In the genomic region with DNA sequence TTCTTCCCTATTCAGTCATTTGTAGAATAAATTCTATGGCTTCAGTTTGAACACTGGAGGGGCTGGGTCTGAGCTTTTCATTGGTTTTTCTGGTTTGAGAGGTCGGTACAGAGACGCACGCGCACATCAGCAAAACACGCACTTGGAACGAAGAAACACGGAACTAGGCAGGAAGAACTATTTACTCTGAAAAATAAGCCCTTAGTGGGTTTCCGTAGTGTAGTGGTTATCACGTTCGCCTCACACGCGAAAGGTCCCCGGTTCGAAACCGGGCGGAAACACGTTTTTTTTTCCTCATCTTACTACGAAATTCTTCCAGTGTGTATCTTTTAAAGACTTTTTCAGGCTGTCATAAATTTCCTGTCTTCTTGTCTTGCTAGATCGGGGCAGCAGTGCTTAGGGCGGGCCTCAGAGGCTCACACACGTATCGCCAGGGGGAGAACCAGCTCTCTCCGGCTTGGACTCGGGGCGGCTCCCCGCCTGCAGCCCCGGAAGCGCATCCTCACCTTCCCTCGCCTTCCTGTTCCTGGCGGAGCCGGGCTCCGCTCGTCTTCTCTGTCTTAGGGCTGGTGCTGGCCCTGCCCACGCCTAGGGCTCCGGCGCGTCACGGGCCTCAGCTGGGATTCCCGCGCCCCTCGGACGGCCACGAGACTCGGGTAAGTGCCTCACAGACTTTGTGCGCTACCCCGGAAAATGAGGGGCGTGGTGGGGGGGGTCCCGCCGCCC, we compare ENCODE assay signal across 1 cellular context.
TF ChIP-seq lines count a peak whose summit lies in the region.

A gene (plus strand): TSS at position 521 of the 726 bp plus-strand sequence. CDS start 6,841 bp downstream, outside the sequence.

TF ChIP-seq in K562, 482 proteins besides CTCF, POLR2A, EP300 and RAD21 (continued from another document and continues in another):
- TF ChIP-seq, protein P1, sequence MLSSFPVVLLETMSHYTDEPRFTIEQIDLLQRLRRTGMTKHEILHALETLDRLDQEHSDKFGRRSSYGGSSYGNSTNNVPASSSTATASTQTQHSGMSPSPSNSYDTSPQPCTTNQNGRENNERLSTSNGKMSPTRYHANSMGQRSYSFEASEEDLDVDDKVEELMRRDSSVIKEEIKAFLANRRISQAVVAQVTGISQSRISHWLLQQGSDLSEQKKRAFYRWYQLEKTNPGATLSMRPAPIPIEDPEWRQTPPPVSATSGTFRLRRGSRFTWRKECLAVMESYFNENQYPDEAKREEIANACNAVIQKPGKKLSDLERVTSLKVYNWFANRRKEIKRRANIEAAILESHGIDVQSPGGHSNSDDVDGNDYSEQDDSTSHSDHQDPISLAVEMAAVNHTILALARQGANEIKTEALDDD (IDR thresholded peaks at IDR 0.05) = no peak
- TF ChIP-seq SIX5 (IDR thresholded peaks at IDR 0.05; ENCODE audit: borderline replicate concordance in 1 of 2, insufficient read depth in 1 of 2, low read depth in 1 of 2, low read length in 2 of 2) (no peak), PRPF4 (IDR thresholded peaks at IDR 0.05; ENCODE audit: insufficient read depth, low read depth, low read length, poor library complexity, severe bottlenecking) (no peak), ZNF232 (CRISPR knock-in tag; IDR thresholded peaks at IDR 0.05) (no peak), ZNF212 (CRISPR knock-in tag; IDR thresholded peaks at IDR 0.05) (no peak), ZNF507 (tag; conservative IDR thresholded peaks at IDR 0.05) (no peak), NR2F6 (CRISPR knock-in tag; IDR thresholded peaks at IDR 0.05) (no peak), CHD1 (IDR thresholded peaks at IDR 0.05; ENCODE audit: low read length) (no peak), XRCC4 (IDR thresholded peaks at IDR 0.05; ENCODE audit: extremely low read depth, insufficient read depth, insufficient read length) (no peak), HNRNPH1 (optimal IDR thresholded peaks at IDR 0.05; ENCODE audit: low read depth, low read length) (no peak), KLF1 (tag; IDR thresholded peaks at IDR 0.05) (peak; percentile 86), GATAD2A (IDR thresholded peaks at IDR 0.05) (no peak), ZSCAN32 (CRISPR knock-in tag; IDR thresholded peaks at IDR 0.05) (no peak), MED1 (CRISPR knock-in tag; IDR thresholded peaks at IDR 0.05; ENCODE audit: borderline replicate concordance) (no peak), CREBBP (IDR thresholded peaks at IDR 0.05; ENCODE audit: low read depth, low read length) (no peak), NCOR1 (IDR thresholded peaks at IDR 0.05) (no peak), PHTF2 (CRISPR knock-in tag; IDR thresholded peaks at IDR 0.05) (no peak), PHB (CRISPR knock-in tag; IDR thresholded peaks at IDR 0.05) (no peak), HNRNPL (IDR thresholded peaks at IDR 0.05; ENCODE audit: low read depth, low read length) (no peak), KDM1A (IDR thresholded peaks at IDR 0.05) (no peak), HCFC1 (IDR thresholded peaks at IDR 0.05; ENCODE audit: low read depth, low read length) (peak; percentile 59), BRF1 (IDR thresholded peaks at IDR 0.05; ENCODE audit: borderline replicate concordance, extremely low read depth, insufficient read length) (no peak), PHB2 (IDR thresholded peaks at IDR 0.05; ENCODE audit: low read depth) (no peak), SIN3A (IDR thresholded peaks at IDR 0.05; ENCODE audit: borderline replicate concordance in 2 of 2, control insufficient read depth in 1 of 2, low read depth in 2 of 2, low read length in 2 of 2) (peak in 1 of 2 experiments; percentile 39; a peak in 1 of 4 replicates), CTBP1 (IDR thresholded peaks at IDR 0.05; ENCODE audit: borderline replicate concordance) (peak; percentile 88)
- TF ChIP-seq, protein P2, sequence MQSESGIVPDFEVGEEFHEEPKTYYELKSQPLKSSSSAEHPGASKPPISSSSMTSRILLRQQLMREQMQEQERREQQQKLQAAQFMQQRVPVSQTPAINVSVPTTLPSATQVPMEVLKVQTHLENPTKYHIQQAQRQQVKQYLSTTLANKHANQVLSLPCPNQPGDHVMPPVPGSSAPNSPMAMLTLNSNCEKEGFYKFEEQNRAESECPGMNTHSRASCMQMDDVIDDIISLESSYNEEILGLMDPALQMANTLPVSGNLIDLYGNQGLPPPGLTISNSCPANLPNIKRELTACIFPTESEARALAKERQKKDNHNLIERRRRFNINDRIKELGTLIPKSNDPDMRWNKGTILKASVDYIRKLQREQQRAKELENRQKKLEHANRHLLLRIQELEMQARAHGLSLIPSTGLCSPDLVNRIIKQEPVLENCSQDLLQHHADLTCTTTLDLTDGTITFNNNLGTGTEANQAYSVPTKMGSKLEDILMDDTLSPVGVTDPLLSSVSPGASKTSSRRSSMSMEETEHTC (IDR thresholded peaks at IDR 0.05) = no peak
- TF ChIP-seq, protein P3, sequence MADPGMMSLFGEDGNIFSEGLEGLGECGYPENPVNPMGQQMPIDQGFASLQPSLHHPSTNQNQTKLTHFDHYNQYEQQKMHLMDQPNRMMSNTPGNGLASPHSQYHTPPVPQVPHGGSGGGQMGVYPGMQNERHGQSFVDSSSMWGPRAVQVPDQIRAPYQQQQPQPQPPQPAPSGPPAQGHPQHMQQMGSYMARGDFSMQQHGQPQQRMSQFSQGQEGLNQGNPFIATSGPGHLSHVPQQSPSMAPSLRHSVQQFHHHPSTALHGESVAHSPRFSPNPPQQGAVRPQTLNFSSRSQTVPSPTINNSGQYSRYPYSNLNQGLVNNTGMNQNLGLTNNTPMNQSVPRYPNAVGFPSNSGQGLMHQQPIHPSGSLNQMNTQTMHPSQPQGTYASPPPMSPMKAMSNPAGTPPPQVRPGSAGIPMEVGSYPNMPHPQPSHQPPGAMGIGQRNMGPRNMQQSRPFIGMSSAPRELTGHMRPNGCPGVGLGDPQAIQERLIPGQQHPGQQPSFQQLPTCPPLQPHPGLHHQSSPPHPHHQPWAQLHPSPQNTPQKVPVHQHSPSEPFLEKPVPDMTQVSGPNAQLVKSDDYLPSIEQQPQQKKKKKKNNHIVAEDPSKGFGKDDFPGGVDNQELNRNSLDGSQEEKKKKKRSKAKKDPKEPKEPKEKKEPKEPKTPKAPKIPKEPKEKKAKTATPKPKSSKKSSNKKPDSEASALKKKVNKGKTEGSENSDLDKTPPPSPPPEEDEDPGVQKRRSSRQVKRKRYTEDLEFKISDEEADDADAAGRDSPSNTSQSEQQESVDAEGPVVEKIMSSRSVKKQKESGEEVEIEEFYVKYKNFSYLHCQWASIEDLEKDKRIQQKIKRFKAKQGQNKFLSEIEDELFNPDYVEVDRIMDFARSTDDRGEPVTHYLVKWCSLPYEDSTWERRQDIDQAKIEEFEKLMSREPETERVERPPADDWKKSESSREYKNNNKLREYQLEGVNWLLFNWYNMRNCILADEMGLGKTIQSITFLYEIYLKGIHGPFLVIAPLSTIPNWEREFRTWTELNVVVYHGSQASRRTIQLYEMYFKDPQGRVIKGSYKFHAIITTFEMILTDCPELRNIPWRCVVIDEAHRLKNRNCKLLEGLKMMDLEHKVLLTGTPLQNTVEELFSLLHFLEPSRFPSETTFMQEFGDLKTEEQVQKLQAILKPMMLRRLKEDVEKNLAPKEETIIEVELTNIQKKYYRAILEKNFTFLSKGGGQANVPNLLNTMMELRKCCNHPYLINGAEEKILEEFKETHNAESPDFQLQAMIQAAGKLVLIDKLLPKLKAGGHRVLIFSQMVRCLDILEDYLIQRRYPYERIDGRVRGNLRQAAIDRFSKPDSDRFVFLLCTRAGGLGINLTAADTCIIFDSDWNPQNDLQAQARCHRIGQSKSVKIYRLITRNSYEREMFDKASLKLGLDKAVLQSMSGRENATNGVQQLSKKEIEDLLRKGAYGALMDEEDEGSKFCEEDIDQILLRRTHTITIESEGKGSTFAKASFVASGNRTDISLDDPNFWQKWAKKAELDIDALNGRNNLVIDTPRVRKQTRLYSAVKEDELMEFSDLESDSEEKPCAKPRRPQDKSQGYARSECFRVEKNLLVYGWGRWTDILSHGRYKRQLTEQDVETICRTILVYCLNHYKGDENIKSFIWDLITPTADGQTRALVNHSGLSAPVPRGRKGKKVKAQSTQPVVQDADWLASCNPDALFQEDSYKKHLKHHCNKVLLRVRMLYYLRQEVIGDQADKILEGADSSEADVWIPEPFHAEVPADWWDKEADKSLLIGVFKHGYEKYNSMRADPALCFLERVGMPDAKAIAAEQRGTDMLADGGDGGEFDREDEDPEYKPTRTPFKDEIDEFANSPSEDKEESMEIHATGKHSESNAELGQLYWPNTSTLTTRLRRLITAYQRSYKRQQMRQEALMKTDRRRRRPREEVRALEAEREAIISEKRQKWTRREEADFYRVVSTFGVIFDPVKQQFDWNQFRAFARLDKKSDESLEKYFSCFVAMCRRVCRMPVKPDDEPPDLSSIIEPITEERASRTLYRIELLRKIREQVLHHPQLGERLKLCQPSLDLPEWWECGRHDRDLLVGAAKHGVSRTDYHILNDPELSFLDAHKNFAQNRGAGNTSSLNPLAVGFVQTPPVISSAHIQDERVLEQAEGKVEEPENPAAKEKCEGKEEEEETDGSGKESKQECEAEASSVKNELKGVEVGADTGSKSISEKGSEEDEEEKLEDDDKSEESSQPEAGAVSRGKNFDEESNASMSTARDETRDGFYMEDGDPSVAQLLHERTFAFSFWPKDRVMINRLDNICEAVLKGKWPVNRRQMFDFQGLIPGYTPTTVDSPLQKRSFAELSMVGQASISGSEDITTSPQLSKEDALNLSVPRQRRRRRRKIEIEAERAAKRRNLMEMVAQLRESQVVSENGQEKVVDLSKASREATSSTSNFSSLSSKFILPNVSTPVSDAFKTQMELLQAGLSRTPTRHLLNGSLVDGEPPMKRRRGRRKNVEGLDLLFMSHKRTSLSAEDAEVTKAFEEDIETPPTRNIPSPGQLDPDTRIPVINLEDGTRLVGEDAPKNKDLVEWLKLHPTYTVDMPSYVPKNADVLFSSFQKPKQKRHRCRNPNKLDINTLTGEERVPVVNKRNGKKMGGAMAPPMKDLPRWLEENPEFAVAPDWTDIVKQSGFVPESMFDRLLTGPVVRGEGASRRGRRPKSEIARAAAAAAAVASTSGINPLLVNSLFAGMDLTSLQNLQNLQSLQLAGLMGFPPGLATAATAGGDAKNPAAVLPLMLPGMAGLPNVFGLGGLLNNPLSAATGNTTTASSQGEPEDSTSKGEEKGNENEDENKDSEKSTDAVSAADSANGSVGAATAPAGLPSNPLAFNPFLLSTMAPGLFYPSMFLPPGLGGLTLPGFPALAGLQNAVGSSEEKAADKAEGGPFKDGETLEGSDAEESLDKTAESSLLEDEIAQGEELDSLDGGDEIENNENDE (IDR thresholded peaks at IDR 0.05; ENCODE audit: low read depth, low read length) = no peak
- TF ChIP-seq, protein P4, sequence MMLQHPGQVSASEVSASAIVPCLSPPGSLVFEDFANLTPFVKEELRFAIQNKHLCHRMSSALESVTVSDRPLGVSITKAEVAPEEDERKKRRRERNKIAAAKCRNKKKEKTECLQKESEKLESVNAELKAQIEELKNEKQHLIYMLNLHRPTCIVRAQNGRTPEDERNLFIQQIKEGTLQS (IDR thresholded peaks at IDR 0.05) = no peak
- TF ChIP-seq, protein P4 (CRISPR knock-in tag; conservative IDR thresholded peaks at IDR 0.05) = 0 out of 2 replicates have a peak, but pooled peaks have one; percentile 51
- TF ChIP-seq, protein P5, sequence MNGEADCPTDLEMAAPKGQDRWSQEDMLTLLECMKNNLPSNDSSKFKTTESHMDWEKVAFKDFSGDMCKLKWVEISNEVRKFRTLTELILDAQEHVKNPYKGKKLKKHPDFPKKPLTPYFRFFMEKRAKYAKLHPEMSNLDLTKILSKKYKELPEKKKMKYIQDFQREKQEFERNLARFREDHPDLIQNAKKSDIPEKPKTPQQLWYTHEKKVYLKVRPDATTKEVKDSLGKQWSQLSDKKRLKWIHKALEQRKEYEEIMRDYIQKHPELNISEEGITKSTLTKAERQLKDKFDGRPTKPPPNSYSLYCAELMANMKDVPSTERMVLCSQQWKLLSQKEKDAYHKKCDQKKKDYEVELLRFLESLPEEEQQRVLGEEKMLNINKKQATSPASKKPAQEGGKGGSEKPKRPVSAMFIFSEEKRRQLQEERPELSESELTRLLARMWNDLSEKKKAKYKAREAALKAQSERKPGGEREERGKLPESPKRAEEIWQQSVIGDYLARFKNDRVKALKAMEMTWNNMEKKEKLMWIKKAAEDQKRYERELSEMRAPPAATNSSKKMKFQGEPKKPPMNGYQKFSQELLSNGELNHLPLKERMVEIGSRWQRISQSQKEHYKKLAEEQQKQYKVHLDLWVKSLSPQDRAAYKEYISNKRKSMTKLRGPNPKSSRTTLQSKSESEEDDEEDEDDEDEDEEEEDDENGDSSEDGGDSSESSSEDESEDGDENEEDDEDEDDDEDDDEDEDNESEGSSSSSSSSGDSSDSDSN (IDR thresholded peaks at IDR 0.05; ENCODE audit: borderline replicate concordance in 1 of 2, low read depth in 2 of 2, low read length in 2 of 2) = peak; percentile 81 to 98
- TF ChIP-seq, protein P6, sequence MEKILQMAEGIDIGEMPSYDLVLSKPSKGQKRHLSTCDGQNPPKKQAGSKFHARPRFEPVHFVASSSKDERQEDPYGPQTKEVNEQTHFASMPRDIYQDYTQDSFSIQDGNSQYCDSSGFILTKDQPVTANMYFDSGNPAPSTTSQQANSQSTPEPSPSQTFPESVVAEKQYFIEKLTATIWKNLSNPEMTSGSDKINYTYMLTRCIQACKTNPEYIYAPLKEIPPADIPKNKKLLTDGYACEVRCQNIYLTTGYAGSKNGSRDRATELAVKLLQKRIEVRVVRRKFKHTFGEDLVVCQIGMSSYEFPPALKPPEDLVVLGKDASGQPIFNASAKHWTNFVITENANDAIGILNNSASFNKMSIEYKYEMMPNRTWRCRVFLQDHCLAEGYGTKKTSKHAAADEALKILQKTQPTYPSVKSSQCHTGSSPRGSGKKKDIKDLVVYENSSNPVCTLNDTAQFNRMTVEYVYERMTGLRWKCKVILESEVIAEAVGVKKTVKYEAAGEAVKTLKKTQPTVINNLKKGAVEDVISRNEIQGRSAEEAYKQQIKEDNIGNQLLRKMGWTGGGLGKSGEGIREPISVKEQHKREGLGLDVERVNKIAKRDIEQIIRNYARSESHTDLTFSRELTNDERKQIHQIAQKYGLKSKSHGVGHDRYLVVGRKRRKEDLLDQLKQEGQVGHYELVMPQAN (IDR thresholded peaks at IDR 0.05; ENCODE audit: borderline replicate concordance) = peak; percentile 78
- TF ChIP-seq, protein P7, sequence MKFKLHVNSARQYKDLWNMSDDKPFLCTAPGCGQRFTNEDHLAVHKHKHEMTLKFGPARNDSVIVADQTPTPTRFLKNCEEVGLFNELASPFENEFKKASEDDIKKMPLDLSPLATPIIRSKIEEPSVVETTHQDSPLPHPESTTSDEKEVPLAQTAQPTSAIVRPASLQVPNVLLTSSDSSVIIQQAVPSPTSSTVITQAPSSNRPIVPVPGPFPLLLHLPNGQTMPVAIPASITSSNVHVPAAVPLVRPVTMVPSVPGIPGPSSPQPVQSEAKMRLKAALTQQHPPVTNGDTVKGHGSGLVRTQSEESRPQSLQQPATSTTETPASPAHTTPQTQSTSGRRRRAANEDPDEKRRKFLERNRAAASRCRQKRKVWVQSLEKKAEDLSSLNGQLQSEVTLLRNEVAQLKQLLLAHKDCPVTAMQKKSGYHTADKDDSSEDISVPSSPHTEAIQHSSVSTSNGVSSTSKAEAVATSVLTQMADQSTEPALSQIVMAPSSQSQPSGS (CRISPR knock-in tag; IDR thresholded peaks at IDR 0.05) = no peak
